12 cellular contexts compared by ENCODE assay signal in the genomic region with DNA sequence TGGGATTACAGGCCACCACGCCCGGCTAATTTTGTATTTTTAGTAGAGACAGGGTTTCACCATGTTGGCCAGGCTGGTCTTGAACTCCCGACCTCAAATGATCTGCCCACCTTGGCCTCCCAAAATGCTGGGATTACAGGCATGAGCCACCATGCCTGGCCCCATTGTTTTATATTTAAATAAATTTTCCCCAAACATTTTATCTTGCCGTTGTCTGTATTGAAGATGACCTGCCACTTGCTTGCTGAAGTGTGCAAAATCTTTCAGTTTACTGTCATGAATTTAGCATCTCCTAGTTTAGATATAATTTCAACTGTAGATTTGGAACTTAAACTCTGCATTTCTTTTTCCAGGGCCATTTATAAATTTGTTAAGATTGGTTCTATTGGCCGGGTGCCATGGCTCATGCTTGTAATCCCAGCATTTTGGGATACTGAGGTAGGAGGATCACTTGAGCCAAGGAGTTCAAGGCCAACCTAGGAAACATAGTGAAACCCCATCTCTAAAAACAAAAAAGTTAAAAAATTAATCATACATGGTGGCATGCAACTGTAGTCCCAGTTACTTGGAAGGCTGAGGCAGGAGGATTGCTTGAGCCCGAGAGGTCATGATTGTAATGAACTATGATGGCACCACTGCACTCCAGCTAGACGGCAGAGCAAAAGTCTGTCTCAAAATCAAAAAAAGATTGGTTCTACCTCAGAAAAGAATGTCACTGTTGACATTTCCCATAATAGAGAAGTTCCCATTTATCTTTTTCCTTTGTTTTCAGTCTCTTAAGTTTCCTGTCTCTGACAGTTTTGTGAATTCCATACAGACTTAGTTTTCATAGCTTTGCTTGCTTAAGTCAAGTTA.
DNase-seq lines count a peak whose midpoint lies in the region; ATAC-seq, FAIRE-seq and TF ChIP-seq lines count a peak whose summit lies in the region.
"Had no signal": no experiment of that assay in that cellular context is flagged by ENCODE, and none has a peak within 500 bp of the region (broad histone marks: within the 10 kb centered on the region; RNA-seq: fewer than 3 reads in every experiment).

No MANE protein-coding gene starts in this region.

- H3K9me3 Mint-ChIP-seq in mesothelial cell of epicardium, result no peaks in the 10 kb centered on the region

- ATAC-seq in K562, result no peak
- ATAC-seq in HG03280 (IDR thresholded peaks at IDR 0.05; ENCODE audit: unreplicated experiment), result no peak
- ATAC-seq: Right ventricle myocardium inferior had no signal

- DNase-seq in A172 (ENCODE audit: low spot score) (peak; percentile 68), Daoy (ENCODE audit: low read depth) (peak; percentile 37), K562 (ENCODE audit: extremely low read depth in 1 of 4, low spot score in 3 of 4) (no peak), mesothelial cell of epicardium (ENCODE audit: low spot score in 2 of 2, unreplicated experiment in 2 of 2) (no peak), NCI-H1417 treated with DMSO at 0.1 percent for 48 hours (lab: John Stamatoyannopoulos, UW) (no peak), Ammon's horn (ENCODE audit: low spot score) (no peak), NCI-H128 (lab: John Stamatoyannopoulos, UW; ENCODE audit: unreplicated experiment) (no peak)
- DNase-seq: NCI-H2171 treated with DMSO at 0.1 percent for 48 hours; stimulated activated naive CD4-positive, alpha-beta T cell had no signal

- no TSS peak for BruUV-seq in K562 (replicated peaks; lab: Mats Ljungman, UMichigan)

- H3K9ac ChIP-seq in K562 (ENCODE audit: insufficient read depth in 1 of 2, low read depth in 2 of 2, low read length in 2 of 2), result no peak overlapping the region; a peak in 1 of 4 replicates

- peaks cover 22% of the 10 kb centered on the region for H3K4me1 Mint-ChIP-seq in mesothelial cell of epicardium

- CTCF ChIA-PET in K562 (lab: Yijun Ruan, JAX; ENCODE audit: low intra/inter-chr PET ratio), result no interaction called here

- H3K27ac ChIP-seq in K562 (ENCODE audit: extremely low read depth, low read depth, low read length), result peak overlapping the region; percentile 0; the same call in 1 of the 3 replicates

- no peaks in the 10 kb centered on the region for H4K20me1 ChIP-seq in K562 (replicated peaks; ENCODE audit: control insufficient read depth, insufficient read depth, low read length)

- WGBS in K562 (ENCODE audit: insufficient coverage, low coverage, missing lambda C conversion rate), result 86% methylated on average over 7 of the region's 7 CpGs

- H3K27me3 Mint-ChIP-seq in mesothelial cell of epicardium (ENCODE audit: low read depth), result no peaks in the 10 kb centered on the region

- H3K4me3 Mint-ChIP-seq in mesothelial cell of epicardium, result no peak overlapping the region

- H3K36me3 Mint-ChIP-seq in mesothelial cell of epicardium, result peaks cover 10% of the 10 kb centered on the region

- TF ChIP-seq EP300 in K562 (IDR thresholded peaks at IDR 0.05; ENCODE audit: low read length), result no peak

- no peak for TF ChIP-seq RAD21 in K562 (CRISPR knock-in tag; conservative IDR thresholded peaks at IDR 0.05 in 1 of 2, IDR thresholded peaks at IDR 0.05 in 1 of 2)

- intact Hi-C loops in K562 (cut with micrococcal nuclease), result no loop called here

- H3K36me3 ChIP-seq in K562 (ENCODE audit: control insufficient read depth, insufficient read depth, low read length), result peaks cover 14% of the 10 kb centered on the region

- H3K27me3 ChIP-seq in K562 (ENCODE audit: control insufficient read depth in 2 of 2, insufficient read depth in 2 of 2, low read length in 2 of 2), result no peaks in the 10 kb centered on the region

- no peak overlapping the region for H3K4me3 ChIP-seq in K562

- H3K27ac Mint-ChIP-seq in mesothelial cell of epicardium, result peak overlapping the region; percentile 82

- H3K9me3 ChIP-seq in K562 (replicated peaks; ENCODE audit: control insufficient read depth, insufficient read depth, low read depth, low read length), result no peaks in the 10 kb centered on the region

- TF ChIP-seq CTCF in K562 (IDR thresholded peaks at IDR 0.05 in 2 of 3, conservative IDR thresholded peaks at IDR 0.05 in 1 of 3; ENCODE audit: insufficient read depth in 2 of 3, low read depth in 1 of 3, low read length in 3 of 3) (no peak), mesothelial cell of epicardium (IDR thresholded peaks at IDR 0.05; ENCODE audit: unreplicated experiment) (no peak)

- H2AFZ ChIP-seq in K562 (ENCODE audit: low read depth, low read length), result no peak overlapping the region

- peaks cover 20 to 25% of the 10 kb centered on the region in 2 experiments for H3K4me1 ChIP-seq in K562 (replicated peaks in 1 of 2; ENCODE audit: control insufficient read depth in 2 of 2, insufficient read depth in 2 of 2, low read length in 2 of 2)

- POLR2A ChIA-PET in K562 (lab: Yijun Ruan, JAX), result no interaction called here

- no peak for FAIRE-seq in K562 (lab: Jason Lieb, UNC)
- FAIRE-seq: bronchial epithelial cell had no signal

- no peaks in the 10 kb centered on the region for H3K9me1 ChIP-seq in K562 (ENCODE audit: control insufficient read depth, insufficient read depth, low read length)

- H3K4me2 ChIP-seq in K562 (ENCODE audit: insufficient read depth, low read length), result no peak overlapping the region

- H3K79me2 ChIP-seq in K562 (ENCODE audit: control insufficient read depth, insufficient read depth, low read length), result 0 out of 3 replicates have a peak, but pooled peaks cover 6% of the 10 kb centered on the region

- in situ Hi-C loops in K562 (cut with MboI), result no loop called here

- no peak for TF ChIP-seq POLR2A in K562 (conservative IDR thresholded peaks at IDR 0.05)

TF ChIP-seq in K562, 482 proteins besides CTCF, POLR2A, EP300 and RAD21:
- TF ChIP-seq LCOR (CRISPR knock-in tag; IDR thresholded peaks at IDR 0.05) (no peak), MAZ (CRISPR knock-in tag; conservative IDR thresholded peaks at IDR 0.05 in 1 of 2, IDR thresholded peaks at IDR 0.05 in 1 of 2) (no peak), NFIC (IDR thresholded peaks at IDR 0.05) (peak; percentile 30; the same call in 1 of the 2 replicates), DNMT1 (IDR thresholded peaks at IDR 0.05) (no peak), BDP1 (IDR thresholded peaks at IDR 0.05; ENCODE audit: insufficient read depth, insufficient read length) (no peak), CEBPG (CRISPR knock-in tag; IDR thresholded peaks at IDR 0.05) (no peak), CEBPG (tag; conservative IDR thresholded peaks at IDR 0.05 in 1 of 2, IDR thresholded peaks at IDR 0.05 in 1 of 2) (no peak), TOE1 (IDR thresholded peaks at IDR 0.05; ENCODE audit: borderline replicate concordance) (no peak), TOE1 (CRISPR knock-in tag; IDR thresholded peaks at IDR 0.05; ENCODE audit: borderline replicate concordance, low read depth) (no peak), PCBP2 (IDR thresholded peaks at IDR 0.05; ENCODE audit: low read depth, low read length, poor library complexity, severe bottlenecking) (no peak), HNRNPK (IDR thresholded peaks at IDR 0.05; ENCODE audit: low read depth, low read length, poor library complexity, severe bottlenecking) (no peak)
- TF ChIP-seq, protein P1, sequence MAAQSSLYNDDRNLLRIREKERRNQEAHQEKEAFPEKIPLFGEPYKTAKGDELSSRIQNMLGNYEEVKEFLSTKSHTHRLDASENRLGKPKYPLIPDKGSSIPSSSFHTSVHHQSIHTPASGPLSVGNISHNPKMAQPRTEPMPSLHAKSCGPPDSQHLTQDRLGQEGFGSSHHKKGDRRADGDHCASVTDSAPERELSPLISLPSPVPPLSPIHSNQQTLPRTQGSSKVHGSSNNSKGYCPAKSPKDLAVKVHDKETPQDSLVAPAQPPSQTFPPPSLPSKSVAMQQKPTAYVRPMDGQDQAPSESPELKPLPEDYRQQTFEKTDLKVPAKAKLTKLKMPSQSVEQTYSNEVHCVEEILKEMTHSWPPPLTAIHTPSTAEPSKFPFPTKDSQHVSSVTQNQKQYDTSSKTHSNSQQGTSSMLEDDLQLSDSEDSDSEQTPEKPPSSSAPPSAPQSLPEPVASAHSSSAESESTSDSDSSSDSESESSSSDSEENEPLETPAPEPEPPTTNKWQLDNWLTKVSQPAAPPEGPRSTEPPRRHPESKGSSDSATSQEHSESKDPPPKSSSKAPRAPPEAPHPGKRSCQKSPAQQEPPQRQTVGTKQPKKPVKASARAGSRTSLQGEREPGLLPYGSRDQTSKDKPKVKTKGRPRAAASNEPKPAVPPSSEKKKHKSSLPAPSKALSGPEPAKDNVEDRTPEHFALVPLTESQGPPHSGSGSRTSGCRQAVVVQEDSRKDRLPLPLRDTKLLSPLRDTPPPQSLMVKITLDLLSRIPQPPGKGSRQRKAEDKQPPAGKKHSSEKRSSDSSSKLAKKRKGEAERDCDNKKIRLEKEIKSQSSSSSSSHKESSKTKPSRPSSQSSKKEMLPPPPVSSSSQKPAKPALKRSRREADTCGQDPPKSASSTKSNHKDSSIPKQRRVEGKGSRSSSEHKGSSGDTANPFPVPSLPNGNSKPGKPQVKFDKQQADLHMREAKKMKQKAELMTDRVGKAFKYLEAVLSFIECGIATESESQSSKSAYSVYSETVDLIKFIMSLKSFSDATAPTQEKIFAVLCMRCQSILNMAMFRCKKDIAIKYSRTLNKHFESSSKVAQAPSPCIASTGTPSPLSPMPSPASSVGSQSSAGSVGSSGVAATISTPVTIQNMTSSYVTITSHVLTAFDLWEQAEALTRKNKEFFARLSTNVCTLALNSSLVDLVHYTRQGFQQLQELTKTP (IDR thresholded peaks at IDR 0.05; ENCODE audit: low read depth in 1 of 2, partially characterized antibody in 2 of 2), result no peak
- TF ChIP-seq, protein P2, sequence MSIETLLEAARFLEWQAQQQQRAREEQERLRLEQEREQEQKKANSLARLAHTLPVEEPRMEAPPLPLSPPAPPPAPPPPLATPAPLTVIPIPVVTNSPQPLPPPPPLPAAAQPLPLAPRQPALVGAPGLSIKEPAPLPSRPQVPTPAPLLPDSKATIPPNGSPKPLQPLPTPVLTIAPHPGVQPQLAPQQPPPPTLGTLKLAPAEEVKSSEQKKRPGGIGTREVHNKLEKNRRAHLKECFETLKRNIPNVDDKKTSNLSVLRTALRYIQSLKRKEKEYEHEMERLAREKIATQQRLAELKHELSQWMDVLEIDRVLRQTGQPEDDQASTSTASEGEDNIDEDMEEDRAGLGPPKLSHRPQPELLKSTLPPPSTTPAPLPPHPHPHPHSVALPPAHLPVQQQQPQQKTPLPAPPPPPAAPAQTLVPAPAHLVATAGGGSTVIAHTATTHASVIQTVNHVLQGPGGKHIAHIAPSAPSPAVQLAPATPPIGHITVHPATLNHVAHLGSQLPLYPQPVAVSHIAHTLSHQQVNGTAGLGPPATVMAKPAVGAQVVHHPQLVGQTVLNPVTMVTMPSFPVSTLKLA (conservative IDR thresholded peaks at IDR 0.05), result 0 out of 4 replicates have a peak, but pooled peaks of 1 of the 2 experiments have one; percentile 13
TF ChIP-seq in K562: peak in this region for 2.

Comparison
In these comparisons a context has a peak if more than half of its experiments do, and no peak if none do; other contexts are left out.
1. DNase-seq: peak in A172 (single experiment) and Daoy (single experiment); none in K562 (0 of 4), mesothelial cell of epicardium (0 of 2), NCI-H1417 treated with DMSO at 0.1 percent for 48 hours (single experiment), Ammon's horn (single experiment) and NCI-H128 (single experiment).